8 cellular contexts compared by ENCODE assay signal in genomic region chr2:232632904-232633412, GRCh38. TPM values are rescaled to one million over a fixed set of nuclear protein-coding genes. Genes with fewer than 3 reads are reported as not detected.
DNase-seq lines count a peak whose midpoint lies in the region; ATAC-seq lines count a peak whose summit lies in the region.

No MANE protein-coding gene starts in this region.

- peaks cover 37% of the 10 kb centered on the region for H3K27me3 Mint-ChIP-seq in activated CD8-positive, alpha-beta T cell treated with anti-CD3 and anti-CD28 coated beads, Interleukin-2, amount 10 ng/mL, durations not matched to agents 7 days and 5 days (ENCODE audit: low read depth)

- peak overlapping the region; percentile 51 for H3K4me3 Mint-ChIP-seq in activated CD8-positive, alpha-beta T cell treated with anti-CD3 and anti-CD28 coated beads, Interleukin-2, amount 10 ng/mL, durations not matched to agents 7 days and 5 days

- H3K9me3 Mint-ChIP-seq in activated CD8-positive, alpha-beta T cell treated with anti-CD3 and anti-CD28 coated beads, Interleukin-2, amount 10 ng/mL, durations not matched to agents 7 days and 5 days (ENCODE audit: insufficient read depth): no peaks in the 10 kb centered on the region

- DNase-seq in DMS53 (lab: John Stamatoyannopoulos, UW) (peak; percentile 40), DMS53 treated with DMSO at 0.1 percent for 48 hours (lab: John Stamatoyannopoulos, UW; ENCODE audit: unreplicated experiment) (no peak), left cardiac atrium (peak; percentile 49), posterior cingulate gyrus (peak; percentile 57 to 97 (median 73)), islet precursor cell (no peak), GM19240 (ENCODE audit: insufficient read length, low spot score) (no peak)
- DNase-seq in activated CD8-positive, alpha-beta T cell treated with anti-CD3 and anti-CD28 coated beads, Interleukin-2, amount 10 ng/mL, durations not matched to agents 7 days and 5 days: no peak

- H3K27ac Mint-ChIP-seq in activated CD8-positive, alpha-beta T cell treated with anti-CD3 and anti-CD28 coated beads, Interleukin-2, amount 10 ng/mL, durations not matched to agents 7 days and 5 days: no peak overlapping the region

- CTCF ChIA-PET in activated CD8-positive, alpha-beta T cell treated with anti-CD3 and anti-CD28 coated beads, Interleukin-2, amount 10 ng/mL, durations not matched to agents 7 days and 5 days (lab: Charles Lee): interaction anchor here (0.7 kb wide), 1 partner anchor 421 kb away, joined by 3 read pairs; no protein-coding TSS in a partner anchor

- H3K4me1 Mint-ChIP-seq in activated CD8-positive, alpha-beta T cell treated with anti-CD3 and anti-CD28 coated beads, Interleukin-2, amount 10 ng/mL, durations not matched to agents 7 days and 5 days (ENCODE audit: low read depth): peaks cover 10% of the 10 kb centered on the region

- POLR2A ChIA-PET in activated CD8-positive, alpha-beta T cell treated with anti-CD3 and anti-CD28 coated beads, Interleukin-2, amount 10 ng/mL, durations not matched to agents 7 days and 5 days (lab: Charles Lee): interaction anchor here (1.0 kb wide), 1 partner anchor 9 kb away, joined by 3 read pairs; no protein-coding TSS in a partner anchor

- no peak for ATAC-seq in activated CD8-positive, alpha-beta T cell treated with anti-CD3 and anti-CD28 coated beads, Interleukin-2, amount 10 ng/mL, durations not matched to agents 7 days and 5 days
- ATAC-seq in left cardiac atrium (peak; percentile 56 to 61), HG03378 (IDR thresholded peaks at IDR 0.05; ENCODE audit: unreplicated experiment) (no peak)

- no peaks in the 10 kb centered on the region for H3K36me3 Mint-ChIP-seq in activated CD8-positive, alpha-beta T cell treated with anti-CD3 and anti-CD28 coated beads, Interleukin-2, amount 10 ng/mL, durations not matched to agents 7 days and 5 days (ENCODE audit: low read depth)

- intact Hi-C loops in left cardiac atrium (cut with DNase I) (no loop called here), posterior cingulate gyrus (cut with DNase I) (loop anchor here (5.0 to 10.0 kb wide), 2 partner anchors 34 to 62 kb away; partner anchors contain the start of gene GIGYF2)

RNA-seq across cellular contexts. Expression of gene EFHD1, which starts 0.4 kb away (rescaled TPM):
- 1 to 10 TPM; 6.0 to 6.6 TPM for total RNA-seq in activated CD8-positive, alpha-beta T cell treated with anti-CD3 and anti-CD28 coated beads, Interleukin-2, amount 10 ng/mL, durations not matched to agents 7 days and 5 days
- 10 to 100 TPM; 16.9 to 19.3 TPM for total RNA-seq in left cardiac atrium

Comparison
In these comparisons a context has a peak if more than half of its experiments do, and no peak if none do; other contexts are left out.
1. DNase-seq: peak in DMS53 (single experiment), left cardiac atrium (single experiment) and posterior cingulate gyrus (10 of 10); none in DMS53 treated with DMSO at 0.1 percent for 48 hours (single experiment), activated CD8-positive, alpha-beta T cell treated with anti-CD3 and anti-CD28 coated beads, Interleukin-2, amount 10 ng/mL, durations not matched to agents 7 days and 5 days (single experiment), islet precursor cell (single experiment) and GM19240 (single experiment).
2. ATAC-seq: peak in left cardiac atrium (2 of 2); none in activated CD8-positive, alpha-beta T cell treated with anti-CD3 and anti-CD28 coated beads, Interleukin-2, amount 10 ng/mL, durations not matched to agents 7 days and 5 days (single experiment) and HG03378 (single experiment).